Comparison of ENCODE assay signal across 8 cellular contexts in the genomic region with DNA sequence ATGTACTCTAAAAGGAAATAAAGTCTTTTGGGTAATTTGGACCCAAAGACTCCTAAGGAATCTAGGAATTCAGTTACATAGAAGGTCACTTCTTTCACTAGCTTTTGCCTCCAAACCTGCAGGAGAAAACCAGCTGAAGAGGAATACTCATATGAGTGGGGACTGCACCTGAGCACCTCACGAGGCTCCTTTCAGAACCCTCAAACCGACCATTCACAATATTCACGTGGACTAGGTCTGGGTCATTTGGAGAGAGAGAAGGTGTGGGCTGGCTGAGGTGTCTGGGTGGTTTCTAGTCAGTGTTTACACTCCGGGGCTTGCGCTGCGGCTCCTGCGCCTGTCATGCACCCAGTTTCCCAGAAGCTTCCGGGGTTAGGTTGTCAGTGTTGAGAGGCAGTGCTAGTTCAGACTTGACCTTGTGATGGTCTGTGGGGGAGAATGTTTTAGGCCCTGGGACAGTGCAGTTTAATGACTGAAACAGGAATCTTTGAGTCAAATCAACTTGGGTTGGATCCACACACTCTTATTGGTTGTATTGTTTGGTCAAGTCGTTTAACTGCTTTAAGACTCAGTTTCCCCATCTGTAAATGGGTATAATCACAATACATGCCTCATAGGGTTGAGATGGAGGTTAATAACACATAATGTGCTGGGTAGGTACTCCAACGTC.
DNase-seq lines count a peak whose midpoint lies in the region; ATAC-seq and TF ChIP-seq lines count a peak whose summit lies in the region.

No MANE protein-coding gene starts in this region.

- in situ Hi-C loops in Panc1 (cut with HindIII; ENCODE audit: low pct_unique_long_range_greater_than_20kb, low sequenced_read_pairs): no loop called here

- BruUV-seq in Panc1 (replicated peaks; lab: Mats Ljungman, UMichigan): no TSS peak

- no peak for TF ChIP-seq POLR2A in breast epithelium (IDR thresholded peaks at IDR 0.05)

- POLR2A ChIA-PET in Panc1 (lab: Charles Lee): interaction anchor here (0.6 kb wide), 1 partner anchor 23 kb away, joined by 3 read pairs; no protein-coding TSS in a partner anchor

- 87% methylated on average over 10 of the region's 10 CpGs for WGBS in right cardiac atrium

- ATAC-seq in GM21576 (IDR thresholded peaks at IDR 0.05; ENCODE audit: unreplicated experiment): peak; percentile 78
- ATAC-seq in Panc1: peak; percentile 13; the same call in 1 of the 2 replicates
- no peak for ATAC-seq in right cardiac atrium

- no peaks in the 10 kb centered on the region for H3K27me3 ChIP-seq in Panc1 (ENCODE audit: control insufficient read depth, insufficient read depth, low read length)
- H3K27me3 ChIP-seq in breast epithelium: no peaks in the 10 kb centered on the region
- no peaks in the 10 kb centered on the region for H3K27me3 ChIP-seq in right cardiac atrium (ENCODE audit: control insufficient read depth, insufficient read depth)

- peak overlapping the region; percentile 97 for H3K27ac ChIP-seq in Panc1 (ENCODE audit: low read length)
- H3K27ac ChIP-seq in breast epithelium: peak overlapping the region; percentile 49 to 66
- H3K27ac ChIP-seq in right cardiac atrium (ENCODE audit: low read length): no peak overlapping the region

- H3K4me3 ChIP-seq in Panc1 (ENCODE audit: low read depth in 2 of 2, low read length in 2 of 2): no peak overlapping the region
- H3K4me3 ChIP-seq in breast epithelium: peak overlapping the region in 1 of 3 donors; percentile 20
- no peak overlapping the region for H3K4me3 ChIP-seq in right cardiac atrium (ENCODE audit: low read length)

- CTCF ChIA-PET in Panc1 (lab: Charles Lee): interaction anchor here (1.3 kb wide), 1 partner anchor 24 kb away, joined by 8 read pairs; no protein-coding TSS in a partner anchor

- DNase-seq in DMS153 treated with DMSO at 0.1 percent for 48 hours (lab: John Stamatoyannopoulos, UW; ENCODE audit: unreplicated experiment) (peak; percentile 32), Panc1 (ENCODE audit: low read depth, low spot score) (no peak), breast epithelium (ENCODE audit: low spot score in 2 of 2) (no peak), NOMO-1 treated with DMSO at 0.1 percent for 48 hours (lab: John Stamatoyannopoulos, UW; ENCODE audit: unreplicated experiment) (no peak), right cardiac atrium (no peak), NCI-H345 treated with DMSO at 0.1 percent for 48 hours (lab: John Stamatoyannopoulos, UW; ENCODE audit: unreplicated experiment) (no peak)
- peak; percentile 49 to 52 for DNase-seq in stimulated activated CD4-positive, alpha-beta T cell treated with anti-CD3 and anti-CD28 coated beads, Interleukin-2, amount 100 ng/mL, for 48 hours

- H3K4me1 ChIP-seq in Panc1 (ENCODE audit: control insufficient read depth, insufficient read depth, low read length) (peaks cover 84% of the 10 kb centered on the region), breast epithelium (peaks cover 0 to 5% of the 10 kb centered on the region in 2 donors), right cardiac atrium (ENCODE audit: control insufficient read depth, insufficient read depth, low read length) (peaks cover 3% of the 10 kb centered on the region)

- intact Hi-C loops in Panc1 (cut with micrococcal nuclease; ENCODE audit: unreplicated experiment) (no loop called here), breast epithelium (cut with DNase I; ENCODE audit: low total_unique reads) (no loop called here), right cardiac atrium (cut with DNase I) (no loop called here)

- no peaks in the 10 kb centered on the region for H3K9me3 ChIP-seq in Panc1 (ENCODE audit: control insufficient read depth, insufficient read depth, low read depth, low read length)
- H3K9me3 ChIP-seq in breast epithelium: no peaks in the 10 kb centered on the region
- H3K9me3 ChIP-seq in right cardiac atrium (ENCODE audit: control insufficient read depth, low read length): no peaks in the 10 kb centered on the region

- TF ChIP-seq CTCF in Panc1 (IDR thresholded peaks at IDR 0.05): no peak
- no peak for TF ChIP-seq CTCF in breast epithelium (IDR thresholded peaks at IDR 0.05)

- H3K36me3 ChIP-seq in Panc1 (ENCODE audit: control insufficient read depth, insufficient read depth, low read length): no peaks in the 10 kb centered on the region
- no peaks in the 10 kb centered on the region for H3K36me3 ChIP-seq in breast epithelium

Comparison
In these comparisons a context has a peak if more than half of its experiments do, and no peak if none do; other contexts are left out.
1. DNase-seq: peak in DMS153 treated with DMSO at 0.1 percent for 48 hours (single experiment) and stimulated activated CD4-positive, alpha-beta T cell treated with anti-CD3 and anti-CD28 coated beads, Interleukin-2, amount 100 ng/mL, for 48 hours (2 of 2); none in Panc1 (single experiment), breast epithelium (0 of 2), NOMO-1 treated with DMSO at 0.1 percent for 48 hours (single experiment), right cardiac atrium (0 of 3) and NCI-H345 treated with DMSO at 0.1 percent for 48 hours (single experiment).
2. ATAC-seq: peak in GM21576 (single experiment) and Panc1 (single experiment); none in right cardiac atrium (0 of 2).